In the genomic region with DNA sequence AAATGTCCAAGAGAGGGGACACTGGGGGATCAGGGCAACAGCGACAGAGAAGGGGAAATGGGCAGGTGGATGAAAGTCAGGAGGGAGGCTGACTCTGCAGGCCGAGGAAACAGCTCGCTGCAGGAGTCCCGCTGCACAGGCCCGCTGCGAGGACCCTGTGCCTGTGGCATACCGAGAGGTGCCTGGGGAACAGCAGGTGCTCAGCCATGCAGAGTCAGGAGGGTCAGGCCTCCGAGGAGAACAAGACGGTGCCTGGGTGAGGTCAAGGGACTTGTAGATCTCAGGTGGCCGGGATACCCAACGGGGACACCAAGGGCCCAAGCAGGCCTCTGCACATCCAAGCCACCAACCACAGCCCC, we compare ENCODE assay signal across 17 cellular contexts.
A peak's percentile ranks its signal among the peaks of the same experiment; 100 is the strongest.
DNase-seq lines count a peak whose midpoint lies in the region; ATAC-seq and TF ChIP-seq lines count a peak whose summit lies in the region.
"Had no signal": no experiment of that assay in that cellular context is flagged by ENCODE, and none has a peak within 500 bp of the region (broad histone marks: within the 10 kb centered on the region; RNA-seq: fewer than 3 reads in every experiment).

No MANE protein-coding gene starts in this region.

- H3K36me3 ChIP-seq in left ventricle myocardium inferior (peaks cover 3% of the 10 kb centered on the region), neuronal stem cell (replicated peaks in 1 of 2; ENCODE audit: control insufficient read depth in 2 of 2, insufficient read depth in 2 of 2, low read length in 2 of 2) (peaks cover 0 to 1% of the 10 kb centered on the region in 2 donors), upper lobe of right lung (peaks cover 5% of the 10 kb centered on the region)

- H3K27ac ChIP-seq in left ventricle myocardium inferior (replicated peaks) (peak overlapping the region; percentile 83), dorsolateral prefrontal cortex (peak overlapping the region in 42 of 59 donors; percentile 10 to 92 (median 77)), neuronal stem cell (replicated peaks; ENCODE audit: low read length) (peak overlapping the region; percentile 55), upper lobe of right lung (peak overlapping the region; percentile 36)

- no peak overlapping the region for H3K4me2 ChIP-seq in neuronal stem cell (ENCODE audit: insufficient read depth, low read length, poor library complexity, severe bottlenecking)

- peak overlapping the region; percentile 69 for H2BK5ac ChIP-seq in neuronal stem cell (ENCODE audit: low read length)

- peak overlapping the region; percentile 11 for H3K23ac ChIP-seq in neuronal stem cell (ENCODE audit: low read depth, low read length, poor library complexity)

- DNase-seq in left ventricle myocardium inferior, result no peak
- no peak for DNase-seq in left ventricle myocardium superior
- no peak for DNase-seq in dorsolateral prefrontal cortex
- DNase-seq in neuronal stem cell (ENCODE audit: low spot score), result no peak
- DNase-seq in upper lobe of right lung, result no peak
- DNase-seq in hepatic stellate cell (ENCODE audit: low spot score), result no peak
- DNase-seq in cerebellar cortex (ENCODE audit: low spot score), result no peak
- DNase-seq in RPMI8226, result no peak
- DNase-seq: activated CD8-positive, alpha-beta memory T cell treated with anti-CD3 and anti-CD28 coated beads, Interleukin-2, amount 50 U/mL, for 4 hours; COR-L47; foreskin melanocyte; MG63; NCI-H2081; NCI-H748 treated with DMSO at 0.1 percent for 48 hours; T-helper 2 cell; testis had no signal

- intact Hi-C loops in left ventricle myocardium inferior (cut with micrococcal nuclease) (no loop called here), left ventricle myocardium superior (cut with micrococcal nuclease) (no loop called here), dorsolateral prefrontal cortex (cut with DNase I) (loop anchor here in 1 of 2 donors (5.0 kb wide), 1 partner anchor 38 kb away; no protein-coding TSS in a partner anchor), upper lobe of right lung (cut with DNase I) (no loop called here)

- peak overlapping the region; percentile 40 for H3K14ac ChIP-seq in neuronal stem cell (ENCODE audit: low read length)

- H2AK5ac ChIP-seq in neuronal stem cell (ENCODE audit: low read depth, low read length), result peak overlapping the region; percentile 97

- peak overlapping the region; percentile 31 for H2BK15ac ChIP-seq in neuronal stem cell (ENCODE audit: low read length)

- H3K9me3 ChIP-seq in left ventricle myocardium inferior (replicated peaks) (no peaks in the 10 kb centered on the region), neuronal stem cell (replicated peaks in 1 of 2; ENCODE audit: control insufficient read depth in 2 of 2, insufficient read depth in 1 of 2, low read depth in 1 of 2, low read length in 2 of 2) (no peaks in the 10 kb centered on the region), upper lobe of right lung (no peaks in the 10 kb centered on the region)
- H3K9me3 ChIP-seq: MG63, testis had no signal

- peak overlapping the region; percentile 18 for H3K9ac ChIP-seq in neuronal stem cell (ENCODE audit: low read depth, low read length, poor library complexity)

- peak overlapping the region; percentile 80 for H3K4ac ChIP-seq in neuronal stem cell (ENCODE audit: low read length)

- H3K18ac ChIP-seq in neuronal stem cell (ENCODE audit: low read length), result peak overlapping the region; percentile 96

- H2AFZ ChIP-seq in neuronal stem cell (ENCODE audit: low read length), result no peak overlapping the region

- H4K91ac ChIP-seq in neuronal stem cell (ENCODE audit: low read depth, low read length, poor library complexity), result peak overlapping the region; percentile 48

- ATAC-seq in left ventricle myocardium superior (no peak), upper lobe of right lung (no peak)
- ATAC-seq: activated CD4-positive, CD25-positive, alpha-beta regulatory T cell treated with anti-CD3 and anti-CD28 coated beads, Interleukin-2, amount 50 U/mL, for 24 hours had no signal

- no peaks in the 10 kb centered on the region for H3K27me3 ChIP-seq in left ventricle myocardium inferior (ENCODE audit: low read depth)
- no peaks in the 10 kb centered on the region for H3K27me3 ChIP-seq in dorsolateral prefrontal cortex
- no peaks in the 10 kb centered on the region for H3K27me3 ChIP-seq in neuronal stem cell (ENCODE audit: control insufficient read depth in 3 of 3, insufficient read depth in 3 of 3, low read depth in 1 of 3, low read length in 3 of 3)
- H3K27me3 ChIP-seq in upper lobe of right lung, result no peaks in the 10 kb centered on the region
- H3K27me3 ChIP-seq: MG63, testis had no signal

- H4K8ac ChIP-seq in neuronal stem cell (ENCODE audit: low read depth, low read length), result no peak overlapping the region

- TF ChIP-seq CTCF in left ventricle myocardium inferior (IDR thresholded peaks at IDR 0.05; ENCODE audit: borderline replicate concordance), result no peak
- no peak for TF ChIP-seq CTCF in dorsolateral prefrontal cortex (IDR thresholded peaks at IDR 0.05 in 54 of 56, conservative IDR thresholded peaks at IDR 0.05 in 2 of 56; ENCODE audit: low read depth in 1 of 56, partially characterized antibody in 56 of 56)
- TF ChIP-seq CTCF in upper lobe of right lung (IDR thresholded peaks at IDR 0.05), result no peak

- whole genome bisulfite sequencing in neuronal stem cell (ENCODE audit: extremely low coverage in 2 of 2, insufficient read length in 2 of 2, insufficient replicate concordance in 1 of 2), 2 donors, result no CpG with 5 or more reads among the region's 11 CpGs

- peak overlapping the region; percentile 97 for H2BK12ac ChIP-seq in neuronal stem cell (ENCODE audit: low read length)

- no peak overlapping the region for H3K4me3 ChIP-seq in left ventricle myocardium inferior
- no peak overlapping the region for H3K4me3 ChIP-seq in dorsolateral prefrontal cortex
- no peak overlapping the region for H3K4me3 ChIP-seq in neuronal stem cell (ENCODE audit: low read length in 2 of 2)
- no peak overlapping the region for H3K4me3 ChIP-seq in upper lobe of right lung
- H3K4me3 ChIP-seq: MG63, testis had no signal

- peak overlapping the region; percentile 48 for H2BK120ac ChIP-seq in neuronal stem cell (ENCODE audit: low read depth, low read length)

- peaks cover 23% of the 10 kb centered on the region for H3K79me1 ChIP-seq in neuronal stem cell (ENCODE audit: low read depth, low read length)

- H3K4me1 ChIP-seq in left ventricle myocardium inferior (peaks cover 96% of the 10 kb centered on the region), neuronal stem cell (ENCODE audit: control insufficient read depth in 2 of 2, insufficient read depth in 1 of 2, low read depth in 1 of 2, low read length in 2 of 2) (peaks cover 26 to 35% of the 10 kb centered on the region in 2 donors), upper lobe of right lung (peaks cover 42% of the 10 kb centered on the region)
